In the genomic region with DNA sequence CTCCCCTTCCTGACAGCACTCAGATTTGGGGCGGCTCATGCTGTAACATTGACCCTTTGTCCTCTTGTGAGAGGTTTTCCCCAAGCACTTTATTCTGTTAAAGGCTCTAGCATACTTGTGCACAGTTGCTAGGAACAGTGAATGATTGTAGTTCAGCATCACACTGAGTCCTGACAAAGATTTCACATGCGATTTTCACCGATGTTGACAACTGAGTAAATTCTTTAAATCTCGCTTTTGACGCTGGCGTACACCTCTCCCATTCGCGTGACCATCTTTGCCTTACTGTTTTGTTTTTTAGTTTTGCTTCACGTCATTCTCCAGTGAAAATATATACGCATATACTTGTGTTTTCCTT, we compare ENCODE assay signal across 8 cellular contexts. TPM values are rescaled to one million over a fixed set of nuclear protein-coding genes. Genes with fewer than 3 reads are reported as not detected.
A peak's percentile ranks its signal among the peaks of the same experiment; 100 is the strongest.
DNase-seq lines count a peak whose midpoint lies in the region; ATAC-seq, FAIRE-seq and TF ChIP-seq lines count a peak whose summit lies in the region.

No MANE protein-coding gene starts in this region.

- H3K79me2 ChIP-seq in HepG2 (ENCODE audit: insufficient read depth, low read length), result peaks cover 31% of the 10 kb centered on the region

- H3K36me3 ChIP-seq in breast epithelium, result peaks cover under 1% of the 10 kb centered on the region
- H3K36me3 ChIP-seq in HepG2 (replicated peaks in 1 of 2; ENCODE audit: control insufficient read depth in 1 of 2, insufficient read depth in 2 of 2, low read length in 2 of 2), result peaks cover 1 to 8% of the 10 kb centered on the region in 2 experiments; a peak in 4 of 5 replicates
- H3K36me3 ChIP-seq in vagina, result no peaks in the 10 kb centered on the region

- no peak for TF ChIP-seq EP300 in HepG2 (IDR thresholded peaks at IDR 0.05; ENCODE audit: low read depth in 2 of 2, low read length in 2 of 2)
- no peak for TF ChIP-seq EP300 in HepG2 (CRISPR knock-in tag; IDR thresholded peaks at IDR 0.05; ENCODE audit: borderline replicate concordance)

- H3K4me3 Mint-ChIP-seq in MCF 10A (ENCODE audit: unreplicated experiment), result no peak overlapping the region
- no peak overlapping the region for H3K4me3 Mint-ChIP-seq in endothelial cell (ENCODE audit: unreplicated experiment)

- peak overlapping the region; percentile 57 for H2AFZ ChIP-seq in HepG2 (ENCODE audit: low read length)

- BruUV-seq in MCF 10A (replicated peaks; lab: Mats Ljungman, UMichigan) (no TSS peak), HepG2 (replicated peaks; lab: Mats Ljungman, UMichigan) (no TSS peak)

- peak overlapping the region; percentile 92 for H3K4me2 ChIP-seq in HepG2 (ENCODE audit: low read depth, low read length)

- H3K27ac Mint-ChIP-seq in MCF 10A (ENCODE audit: low read depth, unreplicated experiment) (no peak overlapping the region), endothelial cell (ENCODE audit: unreplicated experiment) (no peak overlapping the region)

- peak; percentile 30 for ATAC-seq in HepG2
- no peak for ATAC-seq in GM21447 (IDR thresholded peaks at IDR 0.05; ENCODE audit: unreplicated experiment)
- no peak for ATAC-seq in HG03342 (IDR thresholded peaks at IDR 0.05; ENCODE audit: unreplicated experiment)

- H3K27me3 Mint-ChIP-seq in MCF 10A (ENCODE audit: insufficient read depth, unreplicated experiment), result no peaks in the 10 kb centered on the region
- peaks cover 2% of the 10 kb centered on the region for H3K27me3 Mint-ChIP-seq in endothelial cell (ENCODE audit: unreplicated experiment)

- no peaks in the 10 kb centered on the region for H3K4me1 ChIP-seq in breast epithelium
- peaks cover 41% of the 10 kb centered on the region for H3K4me1 ChIP-seq in HepG2 (ENCODE audit: insufficient read depth, low read length)
- H3K4me1 ChIP-seq in vagina, result peaks cover 33% of the 10 kb centered on the region

- H3K4me1 Mint-ChIP-seq in MCF 10A (ENCODE audit: insufficient read depth, unreplicated experiment), result peaks cover 21% of the 10 kb centered on the region
- peaks cover 2% of the 10 kb centered on the region for H3K4me1 Mint-ChIP-seq in endothelial cell (ENCODE audit: unreplicated experiment)

- H3K4me3 ChIP-seq in breast epithelium, result peak overlapping the region; percentile 77 to 89 (median 88)
- peak overlapping the region; percentile 90 for H3K4me3 ChIP-seq in astrocyte of the cerebellum (ENCODE audit: low read depth, low read length)
- H3K4me3 ChIP-seq in HepG2 (replicated peaks in 1 of 3; ENCODE audit: insufficient read depth in 1 of 3, low read depth in 2 of 3, low read length in 3 of 3), result peak overlapping the region; percentile 76 to 94 (median 79)
- peak overlapping the region; percentile 77 to 94 for H3K4me3 ChIP-seq in vagina

- H3K27ac ChIP-seq in breast epithelium (peak overlapping the region; percentile 97), HepG2 (ENCODE audit: extremely low read length, insufficient read depth, low read length) (peak overlapping the region; percentile 99), vagina (peak overlapping the region; percentile 98)

- H3K9me3 ChIP-seq in breast epithelium (no peaks in the 10 kb centered on the region), HepG2 (ENCODE audit: low read length) (no peaks in the 10 kb centered on the region), vagina (no peaks in the 10 kb centered on the region)

- TF ChIP-seq CTCF in breast epithelium (IDR thresholded peaks at IDR 0.05) (no peak), MCF 10A (IDR thresholded peaks at IDR 0.05; ENCODE audit: unreplicated experiment) (no peak), astrocyte of the cerebellum (IDR thresholded peaks at IDR 0.05; ENCODE audit: low read depth, low read length, missing control alignments) (no peak), HepG2 (CRISPR knock-in tag; IDR thresholded peaks at IDR 0.05) (no peak), vagina (IDR thresholded peaks at IDR 0.05) (no peak), endothelial cell (IDR thresholded peaks at IDR 0.05; ENCODE audit: unreplicated experiment) (no peak)

- H3K36me3 Mint-ChIP-seq in MCF 10A (ENCODE audit: insufficient read depth, unreplicated experiment) (peaks cover 18% of the 10 kb centered on the region), endothelial cell (ENCODE audit: low read depth, unreplicated experiment) (no peaks in the 10 kb centered on the region)

- POLR2A ChIA-PET in MCF 10A (lab: Yijun Ruan, JAX), result interaction anchor here (0.6 to 3.3 kb wide), 13 partner anchors 11 to 1836 kb away, joined by 3 to 48 read pairs (median 7); a partner anchor contains a TSS
- POLR2A ChIA-PET in HepG2 (lab: Yijun Ruan, JAX), result interaction anchor here (0.9 to 1.4 kb wide), 8 partner anchors 14 to 112 kb away, joined by 3 to 19 read pairs (median 6); a partner anchor contains a TSS

- peaks cover 4% of the 10 kb centered on the region; the same call in 1 of the 2 replicates for H4K20me1 ChIP-seq in HepG2 (ENCODE audit: insufficient read depth, low read length)

- TF ChIP-seq POLR2A in breast epithelium (IDR thresholded peaks at IDR 0.05) (no peak), HepG2 (IDR thresholded peaks at IDR 0.05; ENCODE audit: insufficient read depth in 1 of 2, low read depth in 2 of 2, low read length in 2 of 2) (no peak), vagina (IDR thresholded peaks at IDR 0.05) (no peak)

- CTCF ChIA-PET in MCF 10A (lab: Yijun Ruan, JAX), result interaction anchor here (0.5 to 1.4 kb wide), 2 partner anchors 60 to 915 kb away, joined by 3 to 5 read pairs; no protein-coding TSS in a partner anchor
- CTCF ChIA-PET in HepG2 (lab: Yijun Ruan, JAX; ENCODE audit: low intra/inter-chr PET ratio, low total read pairs), result interaction anchor here (1.2 kb wide), 1 partner anchor 19 kb away, joined by 3 read pairs; a partner anchor contains a TSS

- peak overlapping the region; percentile 96 for H3K9ac ChIP-seq in HepG2 (ENCODE audit: insufficient read depth, low read depth, low read length)

- FAIRE-seq in HepG2 (lab: Jason Lieb, UNC), result peak; percentile 4

- in situ Hi-C loops in astrocyte of the cerebellum (cut with HindIII; ENCODE audit: low sequenced_read_pairs) (no loop called here), HepG2 (cut with HindIII; ENCODE audit: extremely low pct_ligation_motif_present, low pct_unique_long_range_greater_than_20kb) (no loop called here)

- WGBS in HepG2 (ENCODE audit: low lambda C conversion rate), result 2% methylated on average over 10 of the region's 10 CpGs

- DNase-seq in breast epithelium (ENCODE audit: low spot score in 2 of 2) (no peak), MCF 10A (ENCODE audit: unreplicated experiment) (no peak), astrocyte of the cerebellum (ENCODE audit: low read depth) (no peak), HepG2 (ENCODE audit: low spot score) (no peak), vagina (ENCODE audit: extremely low spot score in 2 of 2) (no peak), endothelial cell (ENCODE audit: low spot score) (no peak)

- no peaks in the 10 kb centered on the region for H3K27me3 ChIP-seq in breast epithelium
- no peaks in the 10 kb centered on the region; a peak in 1 of 5 replicates for H3K27me3 ChIP-seq in HepG2 (ENCODE audit: control insufficient read depth in 1 of 2, insufficient read depth in 2 of 2, low read length in 2 of 2)
- H3K27me3 ChIP-seq in vagina, result no peaks in the 10 kb centered on the region

- peaks cover 6% of the 10 kb centered on the region for H3K9me3 Mint-ChIP-seq in MCF 10A (ENCODE audit: unreplicated experiment)
- no peaks in the 10 kb centered on the region for H3K9me3 Mint-ChIP-seq in endothelial cell (ENCODE audit: unreplicated experiment)

- no peak for TF ChIP-seq RAD21 in HepG2 (CRISPR knock-in tag; IDR thresholded peaks at IDR 0.05)

- intact Hi-C loops in breast epithelium (cut with DNase I; ENCODE audit: low total_unique reads), result no loop called here
- intact Hi-C loops in MCF 10A (cut with micrococcal nuclease), result no loop called here
- intact Hi-C loops in HepG2 (cut with micrococcal nuclease; ENCODE audit: unreplicated experiment), result loop anchor here (2.0 kb wide), 1 partner anchor 21 kb away; no protein-coding TSS in a partner anchor
- intact Hi-C loops in vagina (cut with DNase I), result loop anchor here (5.0 to 10.0 kb wide), 2 partner anchors 62 to 305 kb away; a partner anchor contains a TSS

RNA-seq across cellular contexts. Expression of a gene that starts 0.8 kb away (rescaled TPM):
- total RNA-seq in breast epithelium (10 to 100 TPM; 36.4 to 53.4 (median 42.7) TPM), MCF 10A (2022) (13.8 and 20.4 TPM in 2 replicates), HepG2 (2016; rRNA removed; fragmentation: Illumina TruSeq; extraction: Trizol) (17.0 and 21.6 TPM in 2 replicates), vagina (23.8 TPM), endothelial cell (ENCODE audit: unreplicated experiment) (10.7 TPM)
- total RNA-seq in HepG2 (2016; cell fraction: cytosol; rRNA removed; fragmentation: Illumina TruSeq; extraction: Trizol; ENCODE audit: low read depth), result 2.6 and 3.0 TPM in 2 replicates
- 16.5 and 19.6 TPM in 2 replicates for total RNA-seq in HepG2 (2016; cell fraction: insoluble cytoplasmic fraction; rRNA removed; fragmentation: Illumina TruSeq; extraction: Trizol)
- 8.6 and 9.4 TPM in 2 replicates for total RNA-seq in HepG2 (2016; cell fraction: membrane; rRNA removed; fragmentation: Illumina TruSeq; extraction: Trizol)
- 12.6 and 14.0 TPM in 2 replicates for total RNA-seq in HepG2 (2016; cell fraction: nucleus; rRNA removed; fragmentation: Illumina TruSeq; extraction: Trizol)
- polyA plus RNA-seq in HepG2 (2011; rRNA removed), result 5.0 and 5.5 TPM in 2 replicates
- 4.0 and 4.1 TPM in 2 replicates for polyA plus RNA-seq in HepG2 (2011; cell fraction: cytosol; rRNA removed)
- polyA plus RNA-seq in HepG2 (2011; cell fraction: nucleus; rRNA removed), result 3.6 and 5.0 TPM in 2 replicates
- 8.7 and 9.4 TPM in 2 replicates for polyA plus RNA-seq in HepG2 (2012)
- 1.9 and 2.3 TPM in 2 replicates for polyA plus RNA-seq in HepG2 (2016; cell fraction: cytosol; fragmentation: Illumina TruSeq; extraction: Trizol; ENCODE audit: low read depth)
- 16.3 and 19.6 TPM in 2 replicates for polyA plus RNA-seq in HepG2 (2016; cell fraction: insoluble cytoplasmic fraction; fragmentation: Illumina TruSeq; extraction: Trizol; ENCODE audit: low read depth)
- polyA plus RNA-seq in HepG2 (2016; cell fraction: membrane; fragmentation: Illumina TruSeq; extraction: Trizol; ENCODE audit: low read depth), result 4.0 and 4.9 TPM in 2 replicates
- polyA plus RNA-seq in HepG2 (2016; cell fraction: nucleus; fragmentation: Illumina TruSeq; extraction: Trizol; ENCODE audit: insufficient read depth, low read depth), result 10.8 and 11.4 TPM in 2 replicates
- 2.0 and 2.9 TPM in 2 replicates for polyA minus RNA-seq in HepG2 (2011; rRNA and poly(A)+ RNA removed; ENCODE audit: low replicate concordance)
- 4.0 and 4.6 TPM in 2 replicates for polyA minus RNA-seq in HepG2 (2011; cell fraction: cytosol; rRNA and poly(A)+ RNA removed)
- 10.6 and 19.1 TPM in 2 replicates for polyA minus RNA-seq in HepG2 (2011; cell fraction: nucleus; rRNA and poly(A)+ RNA removed)

RNA-seq across cellular contexts. Expression of a gene that starts 13.9 kb away (rescaled TPM):
- total RNA-seq in breast epithelium (10 to 100 TPM in 2 of 3 donors, 1 to 10 TPM in 1; 1.4 to 22.5 (median 14.4) TPM), MCF 10A (2022) (3.7 and 5.5 TPM in 2 replicates), HepG2 (2016; rRNA removed; fragmentation: Illumina TruSeq; extraction: Trizol) (0.95 and 1.9 TPM in 2 replicates), vagina (3.9 TPM), endothelial cell (ENCODE audit: unreplicated experiment) (6.7 TPM)
- 2.9 and 3.9 TPM in 2 replicates for total RNA-seq in HepG2 (2016; cell fraction: cytosol; rRNA removed; fragmentation: Illumina TruSeq; extraction: Trizol; ENCODE audit: low read depth)
- total RNA-seq in HepG2 (2016; cell fraction: insoluble cytoplasmic fraction; rRNA removed; fragmentation: Illumina TruSeq; extraction: Trizol), result 0.40 and 1.9 TPM in 2 replicates
- total RNA-seq in HepG2 (2016; cell fraction: membrane; rRNA removed; fragmentation: Illumina TruSeq; extraction: Trizol), result 1.9 and 2.8 TPM in 2 replicates
- 3.1 and 4.5 TPM in 2 replicates for total RNA-seq in HepG2 (2016; cell fraction: nucleus; rRNA removed; fragmentation: Illumina TruSeq; extraction: Trizol)
- polyA plus RNA-seq in HepG2 (2011; rRNA removed), result 0.73 and 1.1 TPM in 2 replicates
- 0.30 and 0.41 TPM in 2 replicates for polyA plus RNA-seq in HepG2 (2011; cell fraction: cytosol; rRNA removed)
- 2.7 and 2.9 TPM in 2 replicates for polyA plus RNA-seq in HepG2 (2011; cell fraction: nucleus; rRNA removed)
- polyA plus RNA-seq in HepG2 (2012), result 0.80 and 0.83 TPM in 2 replicates
- 0.42 and 0.46 TPM in 2 replicates for polyA plus RNA-seq in HepG2 (2016; cell fraction: cytosol; fragmentation: Illumina TruSeq; extraction: Trizol; ENCODE audit: low read depth)
- 0.25 and 0.74 TPM in 2 replicates for polyA plus RNA-seq in HepG2 (2016; cell fraction: insoluble cytoplasmic fraction; fragmentation: Illumina TruSeq; extraction: Trizol; ENCODE audit: low read depth)
- 0.38 and 0.41 TPM in 2 replicates for polyA plus RNA-seq in HepG2 (2016; cell fraction: membrane; fragmentation: Illumina TruSeq; extraction: Trizol; ENCODE audit: low read depth)
- polyA plus RNA-seq in HepG2 (2016; cell fraction: nucleus; fragmentation: Illumina TruSeq; extraction: Trizol; ENCODE audit: insufficient read depth, low read depth), result 4.3 and 6.9 TPM in 2 replicates
- 1.2 TPM in 1 of 2 replicates, not detected in the other for polyA minus RNA-seq in HepG2 (2011; rRNA and poly(A)+ RNA removed; ENCODE audit: low replicate concordance)
- 0.35 TPM in 1 of 2 replicates, not detected in the other for polyA minus RNA-seq in HepG2 (2011; cell fraction: cytosol; rRNA and poly(A)+ RNA removed)
- 7.2 and 8.8 TPM in 2 replicates for polyA minus RNA-seq in HepG2 (2011; cell fraction: nucleus; rRNA and poly(A)+ RNA removed)

RNA-seq across cellular contexts. Expression of a gene that starts 18.1 kb away (rescaled TPM):
- total RNA-seq in breast epithelium (10 to 100 TPM in 1 of 3 donors, 1 to 10 TPM in 2; 6.4 to 13.2 (median 8.8) TPM), MCF 10A (2022) (6.3 and 8.3 TPM in 2 replicates), HepG2 (2016; rRNA removed; fragmentation: Illumina TruSeq; extraction: Trizol) (9.0 and 15.5 TPM in 2 replicates), vagina (7.1 TPM), endothelial cell (ENCODE audit: unreplicated experiment) (7.7 TPM)
- 1.6 and 1.7 TPM in 2 replicates for total RNA-seq in HepG2 (2016; cell fraction: cytosol; rRNA removed; fragmentation: Illumina TruSeq; extraction: Trizol; ENCODE audit: low read depth)
- 7.5 and 14.7 TPM in 2 replicates for total RNA-seq in HepG2 (2016; cell fraction: insoluble cytoplasmic fraction; rRNA removed; fragmentation: Illumina TruSeq; extraction: Trizol)
- 5.4 and 5.8 TPM in 2 replicates for total RNA-seq in HepG2 (2016; cell fraction: membrane; rRNA removed; fragmentation: Illumina TruSeq; extraction: Trizol)
- 19.8 and 23.6 TPM in 2 replicates for total RNA-seq in HepG2 (2016; cell fraction: nucleus; rRNA removed; fragmentation: Illumina TruSeq; extraction: Trizol)
- polyA plus RNA-seq in HepG2 (2011; rRNA removed), result 12.1 and 13.1 TPM in 2 replicates
- polyA plus RNA-seq in HepG2 (2011; cell fraction: cytosol; rRNA removed), result 7.2 and 9.6 TPM in 2 replicates
- polyA plus RNA-seq in HepG2 (2011; cell fraction: nucleus; rRNA removed), result 7.8 and 9.0 TPM in 2 replicates
- polyA plus RNA-seq in HepG2 (2012), result 10.5 and 13.4 TPM in 2 replicates
- polyA plus RNA-seq in HepG2 (2016; cell fraction: cytosol; fragmentation: Illumina TruSeq; extraction: Trizol; ENCODE audit: low read depth), result 0.84 and 0.86 TPM in 2 replicates
- polyA plus RNA-seq in HepG2 (2016; cell fraction: insoluble cytoplasmic fraction; fragmentation: Illumina TruSeq; extraction: Trizol; ENCODE audit: low read depth), result 7.6 and 8.5 TPM in 2 replicates
- polyA plus RNA-seq in HepG2 (2016; cell fraction: membrane; fragmentation: Illumina TruSeq; extraction: Trizol; ENCODE audit: low read depth), result 2.5 and 2.6 TPM in 2 replicates
- polyA plus RNA-seq in HepG2 (2016; cell fraction: nucleus; fragmentation: Illumina TruSeq; extraction: Trizol; ENCODE audit: insufficient read depth, low read depth), result 21.1 and 22.3 TPM in 2 replicates
- polyA minus RNA-seq in HepG2 (2011; rRNA and poly(A)+ RNA removed; ENCODE audit: low replicate concordance), result 9.2 and 31.7 TPM in 2 replicates
- 11.3 and 12.7 TPM in 2 replicates for polyA minus RNA-seq in HepG2 (2011; cell fraction: cytosol; rRNA and poly(A)+ RNA removed)
- 16.4 and 17.3 TPM in 2 replicates for polyA minus RNA-seq in HepG2 (2011; cell fraction: nucleus; rRNA and poly(A)+ RNA removed)

Comparison
In these comparisons a context has a peak if more than half of its experiments do, and no peak if none do; other contexts are left out.
1. intact Hi-C loops: an anchor here in HepG2 (2.0 kb wide) and vagina (5.0 to 10.0 kb wide); none called in breast epithelium and MCF 10A.